ENCODE assay signal across 21 cellular contexts in genomic region chr5:647727-648126, GRCh38. TPM values are rescaled to one million over a fixed set of nuclear protein-coding genes. Genes with fewer than 3 reads are reported as not detected.
"Had no signal": no experiment of that assay in that cellular context is flagged by ENCODE, and none has a peak within 500 bp of the region (broad histone marks: within the 10 kb centered on the region; RNA-seq: fewer than 3 reads in every experiment).

No MANE protein-coding gene starts in this region.

- H3K27ac ChIP-seq: epithelial cell of prostate, esophagus muscularis mucosa, gastrocnemius medialis, heart right ventricle, neutrophil, tibial artery, upper lobe of left lung, uterus had no signal

- H3K27me3 Mint-ChIP-seq: naive thymus-derived CD4-positive, alpha-beta T cell; stimulated activated naive CD8-positive, alpha-beta T cell treated with anti-CD3 and anti-CD28 coated beads, Interleukin-15, Interleukin-2, amounts not matched to agents 100 ng/mL and 50 ng/mL, for 24 hours had no signal

- H3K4me1 ChIP-seq: esophagus muscularis mucosa, gastrocnemius medialis, heart right ventricle, tibial artery, upper lobe of left lung, uterus had no signal

- DNase-seq: cortex of kidney; dorsolateral prefrontal cortex; effector CD8-positive, alpha-beta T cell; gastrocnemius medialis; heart right ventricle; islet precursor cell; left ventricle myocardium superior; mesendoderm; naive thymus-derived CD4-positive, alpha-beta T cell; stimulated activated CD4-positive, alpha-beta T cell treated with anti-CD3 and anti-CD28 coated beads, Interleukin-4, amount 100 ng/mL, for 1 hour; stimulated activated CD8-positive, alpha-beta memory T cell treated with anti-CD3 and anti-CD28 coated beads, Interleukin-4, amount 100 ng/mL, for 48 hours; tibial artery; upper lobe of left lung; uterus had no signal

- H3K4me3 Mint-ChIP-seq: naive thymus-derived CD4-positive, alpha-beta T cell; stimulated activated effector memory CD8-positive, alpha-beta T cell treated with anti-CD3 and anti-CD28 coated beads, Interleukin-12 subunit alpha, Interleukin-12 subunit beta, amount 100 ng/mL, for 72 hours; stimulated activated naive CD8-positive, alpha-beta T cell treated with anti-CD3 and anti-CD28 coated beads, Interleukin-15, Interleukin-2, amounts not matched to agents 100 ng/mL and 50 ng/mL, for 24 hours had no signal

- H3K27ac Mint-ChIP-seq: naive thymus-derived CD4-positive, alpha-beta T cell; stimulated activated effector memory CD8-positive, alpha-beta T cell treated with anti-CD3 and anti-CD28 coated beads, Interleukin-12 subunit alpha, Interleukin-12 subunit beta, amount 100 ng/mL, for 72 hours; stimulated activated naive CD8-positive, alpha-beta T cell treated with anti-CD3 and anti-CD28 coated beads, Interleukin-15, Interleukin-2, amounts not matched to agents 100 ng/mL and 50 ng/mL, for 24 hours had no signal

- H3K27me3 ChIP-seq: dorsolateral prefrontal cortex, esophagus muscularis mucosa, gastrocnemius medialis, heart right ventricle, neutrophil, tibial artery, upper lobe of left lung, uterus had no signal

- ATAC-seq: gastrocnemius medialis; heart right ventricle; left ventricle myocardium superior; naive thymus-derived CD4-positive, alpha-beta T cell; stimulated activated effector memory CD8-positive, alpha-beta T cell treated with anti-CD3 and anti-CD28 coated beads, Interleukin-12 subunit alpha, Interleukin-12 subunit beta, amount 100 ng/mL, for 72 hours had no signal

- H3K9me3 Mint-ChIP-seq: naive thymus-derived CD4-positive, alpha-beta T cell; stimulated activated effector memory CD8-positive, alpha-beta T cell treated with anti-CD3 and anti-CD28 coated beads, Interleukin-12 subunit alpha, Interleukin-12 subunit beta, amount 100 ng/mL, for 72 hours; stimulated activated naive CD8-positive, alpha-beta T cell treated with anti-CD3 and anti-CD28 coated beads, Interleukin-15, Interleukin-2, amounts not matched to agents 100 ng/mL and 50 ng/mL, for 24 hours had no signal

- H3K9me3 ChIP-seq: esophagus muscularis mucosa, gastrocnemius medialis, heart right ventricle, neutrophil, tibial artery, upper lobe of left lung, uterus had no signal

- H3K4me3 ChIP-seq: dorsolateral prefrontal cortex, esophagus muscularis mucosa, gastrocnemius medialis, heart right ventricle, smooth muscle cell, tibial artery, upper lobe of left lung, uterus had no signal

- FAIRE-seq: endometrium had no signal

- H3K36me3 ChIP-seq: gastrocnemius medialis, uterus had no signal

RNA-seq across cellular contexts. Expression of gene TPPP, which starts 45.4 kb away (rescaled TPM):
- total RNA-seq: smooth muscle cell had no signal
- polyA plus RNA-seq: smooth muscle cell had no signal
